In genomic region chr10:46284286-46285229, GRCh38 we compare ENCODE assay signal across 8 cellular contexts. TPM values are rescaled to one million over a fixed set of nuclear protein-coding genes. Genes with fewer than 3 reads are reported as not detected.
DNase-seq lines count a peak whose midpoint lies in the region; ATAC-seq and TF ChIP-seq lines count a peak whose summit lies in the region.

No MANE protein-coding gene starts in this region.

- CTCF ChIA-PET in activated CD4-positive, alpha-beta memory T cell treated with anti-CD3 and anti-CD28 coated beads, Interleukin-2, amount 10 ng/mL, durations not matched to agents 7 days and 5 days (lab: Charles Lee) = interaction anchor here (1.2 kb wide), 1 partner anchor 28 kb away, joined by 4 read pairs; no protein-coding TSS in a partner anchor

- peak overlapping the region; percentile 97 for H3K4me3 Mint-ChIP-seq in activated CD4-positive, alpha-beta memory T cell treated with anti-CD3 and anti-CD28 coated beads, Interleukin-2, amount 10 ng/mL, durations not matched to agents 7 days and 5 days
- H3K4me3 Mint-ChIP-seq in memory B cell = peak overlapping the region; percentile 86

- TF ChIP-seq CTCF in AG09319 (IDR thresholded peaks at IDR 0.05; ENCODE audit: low read depth, low read length) = no peak

- H3K9me3 Mint-ChIP-seq in activated CD4-positive, alpha-beta memory T cell treated with anti-CD3 and anti-CD28 coated beads, Interleukin-2, amount 10 ng/mL, durations not matched to agents 7 days and 5 days = no peaks in the 10 kb centered on the region
- H3K9me3 Mint-ChIP-seq in memory B cell = no peaks in the 10 kb centered on the region

- peak overlapping the region; percentile 91 for H3K27ac Mint-ChIP-seq in activated CD4-positive, alpha-beta memory T cell treated with anti-CD3 and anti-CD28 coated beads, Interleukin-2, amount 10 ng/mL, durations not matched to agents 7 days and 5 days
- peak overlapping the region; percentile 29 for H3K27ac Mint-ChIP-seq in memory B cell

- no peaks in the 10 kb centered on the region for H3K36me3 Mint-ChIP-seq in activated CD4-positive, alpha-beta memory T cell treated with anti-CD3 and anti-CD28 coated beads, Interleukin-2, amount 10 ng/mL, durations not matched to agents 7 days and 5 days (ENCODE audit: low read depth)
- H3K36me3 Mint-ChIP-seq in memory B cell = no peaks in the 10 kb centered on the region

- ATAC-seq in GM19023 (IDR thresholded peaks at IDR 0.05; ENCODE audit: unreplicated experiment) (peak; percentile 94), HG03196 (IDR thresholded peaks at IDR 0.05; ENCODE audit: unreplicated experiment) (peak; percentile 98), memory B cell (ENCODE audit: low read depth) (peak; percentile 85)

- peaks cover 18% of the 10 kb centered on the region for H3K27me3 Mint-ChIP-seq in activated CD4-positive, alpha-beta memory T cell treated with anti-CD3 and anti-CD28 coated beads, Interleukin-2, amount 10 ng/mL, durations not matched to agents 7 days and 5 days
- H3K27me3 Mint-ChIP-seq in memory B cell = peaks cover 7% of the 10 kb centered on the region

- peaks cover 28% of the 10 kb centered on the region for H3K4me1 Mint-ChIP-seq in activated CD4-positive, alpha-beta memory T cell treated with anti-CD3 and anti-CD28 coated beads, Interleukin-2, amount 10 ng/mL, durations not matched to agents 7 days and 5 days
- H3K4me1 Mint-ChIP-seq in memory B cell = peaks cover 13% of the 10 kb centered on the region

- peak; percentile 27 for DNase-seq in AG09319 (ENCODE audit: extremely low read depth, low read depth)
- peak; percentile 74 for DNase-seq in NCI-H69 (lab: John Stamatoyannopoulos, UW)
- peak; percentile 89 for DNase-seq in activated CD4-positive, alpha-beta memory T cell treated with anti-CD3 and anti-CD28 coated beads, Interleukin-2, amount 10 ng/mL, durations not matched to agents 7 days and 5 days
- peak; percentile 64 for DNase-seq in effector CD8-positive, alpha-beta T cell (lab: John Stamatoyannopoulos, UW)
- DNase-seq in memory B cell (ENCODE audit: low spot score in 2 of 2) = peak; percentile 55 to 59
- DNase-seq in stimulated activated CD8-positive, alpha-beta memory T cell treated with anti-CD3 and anti-CD28 coated beads, Interleukin-12 subunit alpha, Interleukin-12 subunit beta, amount 100 ng/mL, for 24 hours (ENCODE audit: extremely low read depth) = peak; percentile 42

- POLR2A ChIA-PET in activated CD4-positive, alpha-beta memory T cell treated with anti-CD3 and anti-CD28 coated beads, Interleukin-2, amount 10 ng/mL, durations not matched to agents 7 days and 5 days (lab: Charles Lee) = interaction anchor here (0.9 to 4.5 kb wide), 7 partner anchors 10 to 1096 kb away, joined by 3 to 98 read pairs (median 7); no protein-coding TSS in a partner anchor

RNA-seq across cellular contexts. Expression of gene ANTXRL, which starts 2.2 kb away (rescaled TPM):
- not detected for total RNA-seq in activated CD4-positive, alpha-beta memory T cell treated with anti-CD3 and anti-CD28 coated beads, Interleukin-2, amount 10 ng/mL, durations not matched to agents 7 days and 5 days

Comparison
In these comparisons a context has a peak if more than half of its experiments do, and no peak if none do; other contexts are left out.
1. Peak in every context shown above with its lines: DNase-seq and ATAC-seq.
2. DNase-seq: peak in every context shown above with its lines; median percentile 89 in activated CD4-positive, alpha-beta memory T cell treated with anti-CD3 and anti-CD28 coated beads, Interleukin-2, amount 10 ng/mL, durations not matched to agents 7 days and 5 days; 74 in NCI-H69; 64 in effector CD8-positive, alpha-beta T cell; 57 in memory B cell; 42 in stimulated activated CD8-positive, alpha-beta memory T cell treated with anti-CD3 and anti-CD28 coated beads, Interleukin-12 subunit alpha, Interleukin-12 subunit beta, amount 100 ng/mL, for 24 hours; 27 in AG09319.